Comparison of ENCODE assay signal across 8 cellular contexts in genomic region chr2:241635756-241636155, GRCh38. TPM values are rescaled to one million over a fixed set of nuclear protein-coding genes. Genes with fewer than 3 reads are reported as not detected.
A peak's percentile ranks its signal among the peaks of the same experiment; 100 is the strongest.
DNase-seq lines count a peak whose midpoint lies in the region; ATAC-seq and TF ChIP-seq lines count a peak whose summit lies in the region.

No MANE protein-coding gene starts in this region.

- DNase-seq in GM23248 (peak; percentile 36), SK-N-MC (ENCODE audit: low read depth, low spot score) (no peak), fibroblast of mammary gland (ENCODE audit: low read depth) (peak; percentile 27), gastrocnemius medialis (no peak), GM10266 (ENCODE audit: extremely low spot score) (no peak), NCI-H1048 (lab: John Stamatoyannopoulos, UW) (no peak)

- H3K9ac ChIP-seq in GM23248, result peak overlapping the region; percentile 90
- H3K9ac ChIP-seq in SK-N-MC (ENCODE audit: insufficient read length), result peak overlapping the region; percentile 86

- TF ChIP-seq POLR2A in gastrocnemius medialis (IDR thresholded peaks at IDR 0.05), result no peak

- H3K27me3 ChIP-seq in GM23248 (replicated peaks; ENCODE audit: insufficient read depth), result no peaks in the 10 kb centered on the region
- no peaks in the 10 kb centered on the region for H3K27me3 ChIP-seq in gastrocnemius medialis

- peak overlapping the region; percentile 67 for H2AFZ ChIP-seq in GM23248

- ATAC-seq in gastrocnemius medialis (no peak), GM18868 (IDR thresholded peaks at IDR 0.05; ENCODE audit: unreplicated experiment) (no peak), GM21737 (IDR thresholded peaks at IDR 0.05; ENCODE audit: unreplicated experiment) (no peak)

- H3K36me3 ChIP-seq in GM23248 (ENCODE audit: low read depth) (peaks cover 13% of the 10 kb centered on the region), SK-N-MC (ENCODE audit: insufficient read depth, low read length) (peaks cover 50% of the 10 kb centered on the region), gastrocnemius medialis (peaks cover 0 to 41% of the 10 kb centered on the region in 2 donors)

- WGBS in GM23248 (ENCODE audit: low coverage in 1 of 2, low lambda C conversion rate in 2 of 2, missing lambda C conversion rate in 2 of 2), 2 experiments, result 16 to 19% methylated on average over 6 of the region's 6 CpGs

- H3K9me2 ChIP-seq in GM23248 (ENCODE audit: insufficient read depth), result no peaks in the 10 kb centered on the region

- H3K27ac ChIP-seq in GM23248, result peak overlapping the region; percentile 88
- peak overlapping the region; percentile 10; the same call in 1 of the 2 replicates for H3K27ac ChIP-seq in SK-N-MC
- H3K27ac ChIP-seq in gastrocnemius medialis, result peak overlapping the region; percentile 92 to 100 (median 98)

- H3K9me3 ChIP-seq in GM23248 (ENCODE audit: low read depth) (no peaks in the 10 kb centered on the region), SK-N-MC (ENCODE audit: low read depth, low read length) (no peaks in the 10 kb centered on the region), gastrocnemius medialis (no peaks in the 10 kb centered on the region)

- intact Hi-C loops in gastrocnemius medialis (cut with DNase I; ENCODE audit: low total_unique reads), result loop anchor here (2.0 to 10.0 kb wide), 4 partner anchors 19 to 1051 kb away; partner anchors contain the start of genes CAPN10, FARP2 and STK25

- H4K20me1 ChIP-seq in GM23248 (ENCODE audit: insufficient read depth), result peaks cover 8% of the 10 kb centered on the region; the same call in 1 of the 2 replicates

- H3K4me2 ChIP-seq in GM23248 (ENCODE audit: unreplicated experiment), result peak overlapping the region; percentile 81

- H3K4me1 ChIP-seq in GM23248 (ENCODE audit: insufficient read depth) (peaks cover 17% of the 10 kb centered on the region), gastrocnemius medialis (peaks cover 28 to 39% of the 10 kb centered on the region in 2 donors)

- in situ Hi-C loops in GM23248 (cut with MboI), result no loop called here
- in situ Hi-C loops in gastrocnemius medialis (cut with MboI; ENCODE audit: low sequenced_read_pairs in 4 of 4), result no loop called here

- peak overlapping the region; percentile 81 for H3K4me3 ChIP-seq in GM23248
- peak overlapping the region; percentile 94 for H3K4me3 ChIP-seq in SK-N-MC
- H3K4me3 ChIP-seq in fibroblast of mammary gland (ENCODE audit: control insufficient read depth, low read depth, low read length), result peak overlapping the region; percentile 76
- peak overlapping the region; percentile 73 to 94 (median 89) for H3K4me3 ChIP-seq in gastrocnemius medialis

- TF ChIP-seq CTCF in fibroblast of mammary gland (conservative IDR thresholded peaks at IDR 0.05; ENCODE audit: control insufficient read depth, insufficient read depth, low read depth, low read length), result no peak
- no peak for TF ChIP-seq CTCF in gastrocnemius medialis (IDR thresholded peaks at IDR 0.05 in 4 of 5, conservative IDR thresholded peaks at IDR 0.05 in 1 of 5)
- no peak for TF ChIP-seq CTCF in GM10266 (IDR thresholded peaks at IDR 0.05; ENCODE audit: control insufficient read depth, insufficient read depth, low read depth, missing control alignments)

- H3F3A ChIP-seq in GM23248 (ENCODE audit: insufficient read depth), result peaks cover 9% of the 10 kb centered on the region; the same call in 1 of the 2 replicates

- peaks cover 89% of the 10 kb centered on the region for H3K79me2 ChIP-seq in GM23248 (ENCODE audit: insufficient read depth)

RNA-seq across cellular contexts. Expression of gene THAP4, which starts 1.2 kb away (rescaled TPM):
- total RNA-seq in GM23248 (2014; rRNA removed; shearing (Covaris generic)), result 43.0 and 46.4 TPM in 2 replicates
- 52.4 and 53.4 TPM in 2 replicates for polyA plus RNA-seq in GM23248 (2016; fragmentation: Nextera tagmentation; extraction: Ambion mirVana)
- total RNA-seq in gastrocnemius medialis, result 10 to 100 TPM; 71.3 to 83.3 (median 79.9) TPM

RNA-seq across cellular contexts. Expression of gene ATG4B, which starts 1.7 kb away (rescaled TPM):
- total RNA-seq in GM23248 (2014; rRNA removed; shearing (Covaris generic)), result 53.4 and 85.5 TPM in 2 replicates
- 65.3 and 67.2 TPM in 2 replicates for polyA plus RNA-seq in GM23248 (2016; fragmentation: Nextera tagmentation; extraction: Ambion mirVana)
- 10 to 100 TPM; 32.0 to 57.5 (median 49.8) TPM for total RNA-seq in gastrocnemius medialis

RNA-seq across cellular contexts. Expression of gene DTYMK, which starts 50.9 kb away (rescaled TPM):
- total RNA-seq in GM23248 (2014; rRNA removed; shearing (Covaris generic)), result 27.9 and 44.6 TPM in 2 replicates
- 78.7 and 82.6 TPM in 2 replicates for polyA plus RNA-seq in GM23248 (2016; fragmentation: Nextera tagmentation; extraction: Ambion mirVana)
- total RNA-seq in gastrocnemius medialis, result 1 to 10 TPM; 3.9 to 8.2 (median 5.9) TPM

Comparison
In these comparisons a context has a peak if more than half of its experiments do, and no peak if none do; other contexts are left out.
1. DNase-seq: peak in GM23248 (single experiment) and fibroblast of mammary gland (single experiment); none in SK-N-MC (single experiment), gastrocnemius medialis (0 of 2), GM10266 (single experiment) and NCI-H1048 (single experiment).
2. H3K27ac ChIP-seq: peak in every context shown above with its lines; median percentile 98 in gastrocnemius medialis; 88 in GM23248; 10 in SK-N-MC.
3. Peak in every context shown above with its lines, with median percentiles within 50 percentile points of each other: H3K4me3 ChIP-seq.